In the genomic region with DNA sequence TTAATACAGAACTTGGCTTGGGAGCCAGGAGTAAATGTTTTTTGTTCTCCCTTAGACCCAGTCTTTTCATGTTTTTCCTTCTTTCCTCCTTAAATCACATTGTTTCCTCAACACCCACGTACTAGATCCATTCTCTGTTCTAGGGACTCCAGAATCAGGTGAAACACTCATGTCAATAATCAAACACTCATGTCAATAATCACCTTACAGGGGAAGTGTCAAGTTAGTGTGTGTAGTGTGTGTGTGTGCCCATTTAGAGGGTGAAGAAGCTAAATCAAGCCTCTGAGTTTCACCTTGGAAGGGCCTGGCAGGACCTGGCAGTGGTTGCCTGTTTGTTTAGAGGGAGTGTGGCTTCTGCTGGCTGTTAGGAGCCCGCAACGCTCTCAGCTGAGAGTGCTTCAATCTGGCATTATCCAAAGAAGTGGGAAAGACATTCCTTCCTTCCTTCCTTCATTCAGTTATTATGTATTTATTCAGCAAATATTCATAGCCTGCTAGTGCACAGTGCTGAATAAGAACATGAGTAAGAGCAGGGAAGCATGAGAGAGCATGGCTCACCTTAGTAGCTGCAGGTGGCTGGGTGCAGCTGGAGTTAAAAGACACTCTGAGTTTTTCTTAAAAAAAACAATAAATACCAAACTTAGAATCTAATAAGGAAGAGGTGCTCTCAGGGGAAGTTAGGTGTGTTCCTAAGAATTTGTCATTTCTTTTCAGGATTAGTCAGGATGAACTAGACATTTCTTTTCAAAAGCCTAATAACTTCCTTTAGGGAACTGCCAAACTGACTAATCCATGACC, we compare ENCODE assay signal across 8 cellular contexts. TPM values are rescaled to one million over a fixed set of nuclear protein-coding genes. Genes with fewer than 3 reads are reported as not detected.
DNase-seq lines count a peak whose midpoint lies in the region; ATAC-seq lines count a peak whose summit lies in the region.

No MANE protein-coding gene starts in this region.

- H3K36me3 ChIP-seq in BLaER1 (peaks cover 5% of the 10 kb centered on the region), H7 (replicated peaks; ENCODE audit: control insufficient read depth, insufficient read depth, low read length) (no peaks in the 10 kb centered on the region)

- POLR2A ChIA-PET in activated CD8-positive, alpha-beta T cell treated with anti-CD3 and anti-CD28 coated beads, Interleukin-2, amount 10 ng/mL, durations not matched to agents 7 days and 5 days (lab: Charles Lee) = interaction anchor here (0.6 to 4.9 kb wide), 6 partner anchors 9 to 148 kb away, joined by 3 to 50 read pairs (median 10); partner anchors contain the start of genes EID3 and NFYB

- peaks cover 17% of the 10 kb centered on the region for H3K4me1 Mint-ChIP-seq in activated CD8-positive, alpha-beta T cell treated with anti-CD3 and anti-CD28 coated beads, Interleukin-2, amount 10 ng/mL, durations not matched to agents 7 days and 5 days (ENCODE audit: low read depth)
- H3K4me1 Mint-ChIP-seq in immature natural killer cell = peaks cover 40 to 42% of the 10 kb centered on the region in 2 donors
- H3K4me1 Mint-ChIP-seq in stimulated activated naive B cell treated with anti-CD40 and anti-IgM and Interleukin-4, amounts not matched to agents 10 μg/mL and 1 μg/mL and 100 μg/mL, for 72 hours = peaks cover 18 to 36% of the 10 kb centered on the region in 2 donors

- H3K27me3 ChIP-seq in BLaER1 = no peaks in the 10 kb centered on the region
- no peaks in the 10 kb centered on the region for H3K27me3 ChIP-seq in H7 (ENCODE audit: control insufficient read depth, insufficient read depth, low read length)

- H3K9me3 ChIP-seq in BLaER1 = no peaks in the 10 kb centered on the region

- H3K4me2 ChIP-seq in BLaER1 = peak overlapping the region; percentile 92

- H3K36me3 Mint-ChIP-seq in activated CD8-positive, alpha-beta T cell treated with anti-CD3 and anti-CD28 coated beads, Interleukin-2, amount 10 ng/mL, durations not matched to agents 7 days and 5 days (ENCODE audit: low read depth) = peaks cover 16% of the 10 kb centered on the region
- no peaks in the 10 kb centered on the region for H3K36me3 Mint-ChIP-seq in immature natural killer cell
- H3K36me3 Mint-ChIP-seq in stimulated activated naive B cell treated with anti-CD40 and anti-IgM and Interleukin-4, amounts not matched to agents 10 μg/mL and 1 μg/mL and 100 μg/mL, for 72 hours = peaks cover 7 to 16% of the 10 kb centered on the region in 2 donors

- no peak for ATAC-seq in activated CD8-positive, alpha-beta T cell treated with anti-CD3 and anti-CD28 coated beads, Interleukin-2, amount 10 ng/mL, durations not matched to agents 7 days and 5 days
- ATAC-seq in stimulated activated naive B cell treated with anti-CD40 and anti-IgM and Interleukin-4, amounts not matched to agents 10 μg/mL and 1 μg/mL and 100 μg/mL, for 72 hours (replicated peaks) = peak; percentile 48 to 49
- ATAC-seq in GM21529 (IDR thresholded peaks at IDR 0.05; ENCODE audit: unreplicated experiment) = no peak

- no peaks in the 10 kb centered on the region for H3K9me3 Mint-ChIP-seq in activated CD8-positive, alpha-beta T cell treated with anti-CD3 and anti-CD28 coated beads, Interleukin-2, amount 10 ng/mL, durations not matched to agents 7 days and 5 days (ENCODE audit: insufficient read depth)
- no peaks in the 10 kb centered on the region for H3K9me3 Mint-ChIP-seq in immature natural killer cell
- H3K9me3 Mint-ChIP-seq in stimulated activated naive B cell treated with anti-CD40 and anti-IgM and Interleukin-4, amounts not matched to agents 10 μg/mL and 1 μg/mL and 100 μg/mL, for 72 hours = no peaks in the 10 kb centered on the region

- peak; percentile 63 for DNase-seq in HT-29 (ENCODE audit: low spot score)
- DNase-seq in activated CD8-positive, alpha-beta T cell treated with anti-CD3 and anti-CD28 coated beads, Interleukin-2, amount 10 ng/mL, durations not matched to agents 7 days and 5 days = no peak
- no peak for DNase-seq in immature natural killer cell
- peak; percentile 27 for DNase-seq in stimulated activated naive B cell treated with anti-CD40 and anti-IgM and Interleukin-4, amounts not matched to agents 10 μg/mL and 1 μg/mL and 100 μg/mL, for 72 hours
- no peak for DNase-seq in H7
- DNase-seq in GOT3 (lab: John Stamatoyannopoulos, UW) = no peak

- H3K4me3 Mint-ChIP-seq in activated CD8-positive, alpha-beta T cell treated with anti-CD3 and anti-CD28 coated beads, Interleukin-2, amount 10 ng/mL, durations not matched to agents 7 days and 5 days = peak overlapping the region; percentile 90
- peak overlapping the region in 3 of 5 donors; percentile 94 to 98 (median 96) for H3K4me3 Mint-ChIP-seq in immature natural killer cell
- H3K4me3 Mint-ChIP-seq in stimulated activated naive B cell treated with anti-CD40 and anti-IgM and Interleukin-4, amounts not matched to agents 10 μg/mL and 1 μg/mL and 100 μg/mL, for 72 hours = peak overlapping the region; percentile 96 to 99

- peaks cover 26% of the 10 kb centered on the region for H3K4me1 ChIP-seq in BLaER1

- peak overlapping the region; percentile 89 for H3K27ac ChIP-seq in BLaER1

- H3K4me3 ChIP-seq in BLaER1 = peak overlapping the region; percentile 84
- H3K4me3 ChIP-seq in H7 (ENCODE audit: insufficient read depth, low read depth, low read length) = no peak overlapping the region

- peak overlapping the region; percentile 95 for H3K9ac ChIP-seq in BLaER1

- CTCF ChIA-PET in activated CD8-positive, alpha-beta T cell treated with anti-CD3 and anti-CD28 coated beads, Interleukin-2, amount 10 ng/mL, durations not matched to agents 7 days and 5 days (lab: Charles Lee) = interaction anchor here (1.6 to 4.5 kb wide), 4 partner anchors 16 to 320 kb away, joined by 4 to 42 read pairs (median 20); partner anchors contain the start of genes EID3, TDG and TXNRD1

- H3K27me3 Mint-ChIP-seq in activated CD8-positive, alpha-beta T cell treated with anti-CD3 and anti-CD28 coated beads, Interleukin-2, amount 10 ng/mL, durations not matched to agents 7 days and 5 days (ENCODE audit: low read depth) = peaks cover 5% of the 10 kb centered on the region
- H3K27me3 Mint-ChIP-seq in immature natural killer cell (ENCODE audit: low read depth in 3 of 3) = peaks cover 6 to 12% (median 9%) of the 10 kb centered on the region in 3 donors
- peaks cover 0 to 4% of the 10 kb centered on the region in 2 donors for H3K27me3 Mint-ChIP-seq in stimulated activated naive B cell treated with anti-CD40 and anti-IgM and Interleukin-4, amounts not matched to agents 10 μg/mL and 1 μg/mL and 100 μg/mL, for 72 hours

- peak overlapping the region; percentile 96 for H3K27ac Mint-ChIP-seq in activated CD8-positive, alpha-beta T cell treated with anti-CD3 and anti-CD28 coated beads, Interleukin-2, amount 10 ng/mL, durations not matched to agents 7 days and 5 days
- H3K27ac Mint-ChIP-seq in immature natural killer cell = peak overlapping the region; percentile 94 to 99 (median 96)
- peak overlapping the region; percentile 99 for H3K27ac Mint-ChIP-seq in stimulated activated naive B cell treated with anti-CD40 and anti-IgM and Interleukin-4, amounts not matched to agents 10 μg/mL and 1 μg/mL and 100 μg/mL, for 72 hours

- peaks cover 20% of the 10 kb centered on the region for H4K20me1 ChIP-seq in BLaER1

RNA-seq across cellular contexts. Expression of gene EID3, which starts 17.6 kb away (rescaled TPM):
- 6.2 and 8.7 TPM in 2 replicates for total RNA-seq in HT-29 (2014; rRNA removed; shearing (Covaris generic))
- 1 to 10 TPM; 7.2 to 7.8 TPM for total RNA-seq in activated CD8-positive, alpha-beta T cell treated with anti-CD3 and anti-CD28 coated beads, Interleukin-2, amount 10 ng/mL, durations not matched to agents 7 days and 5 days
- polyA plus RNA-seq in immature natural killer cell = 10 to 100 TPM in 1 of 3 donors, 1 to 10 TPM in 2; 5.4 to 15.7 (median 9.5) TPM
- total RNA-seq in H7 (2014; rRNA removed; shearing (Covaris generic)) = 1.3 and 3.1 TPM in 2 replicates

Comparison
In these comparisons a context has a peak if more than half of its experiments do, and no peak if none do; other contexts are left out.
1. DNase-seq: peak in HT-29 (single experiment) and stimulated activated naive B cell treated with anti-CD40 and anti-IgM and Interleukin-4, amounts not matched to agents 10 μg/mL and 1 μg/mL and 100 μg/mL, for 72 hours (single experiment); none in activated CD8-positive, alpha-beta T cell treated with anti-CD3 and anti-CD28 coated beads, Interleukin-2, amount 10 ng/mL, durations not matched to agents 7 days and 5 days (single experiment), immature natural killer cell (0 of 3), H7 (single experiment) and GOT3 (single experiment).
2. ATAC-seq: peak in stimulated activated naive B cell treated with anti-CD40 and anti-IgM and Interleukin-4, amounts not matched to agents 10 μg/mL and 1 μg/mL and 100 μg/mL, for 72 hours (2 of 2); none in activated CD8-positive, alpha-beta T cell treated with anti-CD3 and anti-CD28 coated beads, Interleukin-2, amount 10 ng/mL, durations not matched to agents 7 days and 5 days (single experiment) and GM21529 (single experiment).
3. Peak in every context shown above with its lines, with median percentiles within 50 percentile points of each other: H3K27ac Mint-ChIP-seq and H3K4me3 Mint-ChIP-seq.